ENCODE assay signal across 1 cellular context in genomic region chr2:8627692-8628085, GRCh38.
TF ChIP-seq lines count a peak whose summit lies in the region.

No MANE protein-coding gene starts in this region.

TF ChIP-seq in HepG2, 621 proteins besides CTCF, POLR2A, EP300 and RAD21 (continued from another document and continues in another):
- TF ChIP-seq MAZ (IDR thresholded peaks at IDR 0.05; ENCODE audit: borderline replicate concordance, low read depth, low read length) (peak; percentile 29; the same call in 1 of the 2 replicates), MAZ (CRISPR knock-in tag; IDR thresholded peaks at IDR 0.05; ENCODE audit: low read depth) (no peak; the same call in 1 of the 2 replicates), TSC22D2 (CRISPR knock-in tag; IDR thresholded peaks at IDR 0.05; ENCODE audit: borderline replicate concordance) (0 out of 2 replicates have a peak, but pooled peaks have one; percentile 28), ZNF414 (CRISPR knock-in tag; IDR thresholded peaks at IDR 0.05) (peak; percentile 87; the same call in 1 of the 2 replicates), ZBTB42 (CRISPR knock-in tag; IDR thresholded peaks at IDR 0.05) (peak; percentile 90), RCOR2 (CRISPR knock-in tag; IDR thresholded peaks at IDR 0.05) (peak; percentile 63; the same call in 1 of the 2 replicates), HNF4A (CRISPR knock-in tag; IDR thresholded peaks at IDR 0.05) (peak; percentile 87), ZNF30 (CRISPR knock-in tag; IDR thresholded peaks at IDR 0.05) (0 out of 2 replicates have a peak, but pooled peaks have one; percentile 45), HIC2 (CRISPR knock-in tag; IDR thresholded peaks at IDR 0.05; ENCODE audit: low read depth) (no peak), ZBTB21 (CRISPR knock-in tag; IDR thresholded peaks at IDR 0.05) (no peak), PHF5A (CRISPR knock-in tag; IDR thresholded peaks at IDR 0.05; ENCODE audit: low read depth, unreplicated experiment) (peak; percentile 31), KMT2B (CRISPR knock-in tag; IDR thresholded peaks at IDR 0.05) (peak; percentile 79; the same call in 1 of the 2 replicates), CSRNP1 (CRISPR knock-in tag; IDR thresholded peaks at IDR 0.05) (no peak), NFKBIZ (CRISPR knock-in tag; IDR thresholded peaks at IDR 0.05) (peak; percentile 22; the same call in 1 of the 2 replicates), SP4 (CRISPR knock-in tag; IDR thresholded peaks at IDR 0.05) (peak; percentile 63), MTA1 (CRISPR knock-in tag; IDR thresholded peaks at IDR 0.05; ENCODE audit: borderline replicate concordance) (0 out of 2 replicates have a peak, but pooled peaks have one; percentile 7), ZNF670 (CRISPR knock-in tag; IDR thresholded peaks at IDR 0.05; ENCODE audit: borderline replicate concordance) (peak; percentile 75; the same call in 1 of the 2 replicates), POLR2G (IDR thresholded peaks at IDR 0.05; ENCODE audit: low read depth, low read length) (no peak), MLX (CRISPR knock-in tag; IDR thresholded peaks at IDR 0.05) (peak; percentile 90), MED13 (CRISPR knock-in tag; IDR thresholded peaks at IDR 0.05) (no peak), CEBPZ (IDR thresholded peaks at IDR 0.05; ENCODE audit: low read length) (no peak), NCOA2 (CRISPR knock-in tag; IDR thresholded peaks at IDR 0.05) (peak; percentile 52; the same call in 1 of the 2 replicates), PPARG (CRISPR knock-in tag; conservative IDR thresholded peaks at IDR 0.05) (peak; percentile 52; the same call in 1 of the 2 replicates), PHF8 (CRISPR knock-in tag; IDR thresholded peaks at IDR 0.05) (peak; percentile 60), ZNF101 (CRISPR knock-in tag; IDR thresholded peaks at IDR 0.05; ENCODE audit: borderline replicate concordance, low read depth) (no peak), PBX3 (CRISPR knock-in tag; IDR thresholded peaks at IDR 0.05; ENCODE audit: borderline replicate concordance) (no peak), ZFP62 (CRISPR knock-in tag; IDR thresholded peaks at IDR 0.05) (no peak), ZMAT5 (CRISPR knock-in tag; IDR thresholded peaks at IDR 0.05; ENCODE audit: borderline replicate concordance, low read depth) (no peak), ZNF337 (CRISPR knock-in tag; IDR thresholded peaks at IDR 0.05; ENCODE audit: borderline replicate concordance, low read depth) (0 out of 2 replicates have a peak, but pooled peaks have one; percentile 76), ERF (CRISPR knock-in tag; IDR thresholded peaks at IDR 0.05) (peak; percentile 88; the same call in 1 of the 2 replicates), ZMYM4 (CRISPR knock-in tag; IDR thresholded peaks at IDR 0.05) (peak; percentile 61), BRD4 (CRISPR knock-in tag; IDR thresholded peaks at IDR 0.05) (no peak), ZNF225 (CRISPR knock-in tag; IDR thresholded peaks at IDR 0.05) (no peak), SPEN (CRISPR knock-in tag; IDR thresholded peaks at IDR 0.05; ENCODE audit: low read depth) (peak; percentile 66; the same call in 1 of the 2 replicates), ESRRA (CRISPR knock-in tag; IDR thresholded peaks at IDR 0.05; ENCODE audit: low read depth) (peak; percentile 56; the same call in 1 of the 2 replicates), ZNF614 (CRISPR knock-in tag; IDR thresholded peaks at IDR 0.05; ENCODE audit: borderline replicate concordance) (0 out of 2 replicates have a peak, but pooled peaks have one; percentile 80), MED1 (CRISPR knock-in tag; IDR thresholded peaks at IDR 0.05) (peak; percentile 85), TAF1 (CRISPR knock-in tag; IDR thresholded peaks at IDR 0.05) (peak; percentile 37; the same call in 1 of the 2 replicates), MAFG (CRISPR knock-in tag; IDR thresholded peaks at IDR 0.05) (no peak), ZBTB38 (CRISPR knock-in tag; IDR thresholded peaks at IDR 0.05) (0 out of 2 replicates have a peak, but pooled peaks have one; percentile 53), ZBTB43 (CRISPR knock-in tag; conservative IDR thresholded peaks at IDR 0.05) (peak; percentile 57; the same call in 1 of the 2 replicates), EED (CRISPR knock-in tag; IDR thresholded peaks at IDR 0.05) (no peak), THAP11 (CRISPR knock-in tag; IDR thresholded peaks at IDR 0.05) (peak; percentile 69), HES4 (CRISPR knock-in tag; IDR thresholded peaks at IDR 0.05; ENCODE audit: borderline replicate concordance) (no peak), XRCC5 (optimal IDR thresholded peaks at IDR 0.05; ENCODE audit: low read length) (peak; percentile 85), MNT (IDR thresholded peaks at IDR 0.05) (no peak), ZNF782 (CRISPR knock-in tag; IDR thresholded peaks at IDR 0.05; ENCODE audit: borderline replicate concordance) (no peak), CEBPG (CRISPR knock-in tag; IDR thresholded peaks at IDR 0.05) (peak; percentile 60), ZBTB10 (CRISPR knock-in tag; IDR thresholded peaks at IDR 0.05; ENCODE audit: borderline replicate concordance) (peak; percentile 73; the same call in 1 of the 2 replicates), SP140L (CRISPR knock-in tag; IDR thresholded peaks at IDR 0.05; ENCODE audit: borderline replicate concordance) (0 out of 2 replicates have a peak, but pooled peaks have one; percentile 20)
